13 cellular contexts compared by ENCODE assay signal in the genomic region with DNA sequence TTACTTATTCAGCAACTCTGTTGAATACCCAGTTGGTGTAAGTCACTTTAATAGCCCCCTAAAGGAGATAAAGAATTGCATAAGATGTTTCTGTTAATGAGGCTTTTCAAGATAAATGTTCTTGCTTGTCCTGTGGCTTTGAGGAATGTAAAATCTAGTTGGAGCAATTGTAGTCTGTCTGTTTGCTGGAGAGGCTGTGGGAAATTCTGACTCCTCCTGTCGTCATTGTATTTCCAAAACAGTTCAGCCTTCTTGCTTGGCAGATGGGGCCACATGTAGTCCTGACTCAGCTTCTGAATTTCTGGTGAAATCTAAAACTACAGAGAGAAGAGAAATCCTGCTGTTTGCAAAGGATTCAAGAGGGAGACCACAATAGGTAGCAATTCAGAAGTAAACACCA.
DNase-seq lines count a peak whose midpoint lies in the region; ATAC-seq and TF ChIP-seq lines count a peak whose summit lies in the region.
"Had no signal": no experiment of that assay in that cellular context is flagged by ENCODE, and none has a peak within 500 bp of the region (broad histone marks: within the 10 kb centered on the region; RNA-seq: fewer than 3 reads in every experiment).

No MANE protein-coding gene starts in this region.

- no peak overlapping the region for H3K4me2 ChIP-seq in fibroblast of lung (ENCODE audit: extremely low read depth, insufficient read depth, low read length)

- in situ Hi-C loops in transverse colon (cut with MboI; ENCODE audit: low pct_ligation_motif_present in 1 of 4, low pct_unique_long_range_greater_than_20kb in 1 of 4, low sequenced_read_pairs in 3 of 4) = no loop called here

- 52 to 67% methylated on average over 1 of the region's 1 CpG for WGBS in transverse colon (ENCODE audit: low coverage in 1 of 2), 2 donors

- H3K79me2 ChIP-seq in fibroblast of lung (ENCODE audit: control insufficient read depth, insufficient read depth, low read length) = no peaks in the 10 kb centered on the region

- ATAC-seq in omental fat pad (ENCODE audit: low FRiP score) = no peak
- no peak for ATAC-seq in HG02759 (IDR thresholded peaks at IDR 0.05; ENCODE audit: unreplicated experiment)
- ATAC-seq in GM21360 (IDR thresholded peaks at IDR 0.05; ENCODE audit: unreplicated experiment) = no peak

- H3K27ac ChIP-seq in fibroblast of lung (ENCODE audit: insufficient read depth, low read length) (no peak overlapping the region), transverse colon (no peak overlapping the region)
- H3K27ac ChIP-seq: adrenal gland had no signal

- DNase-seq in GM04503 (ENCODE audit: low read depth) (peak; percentile 7), RPMI7951 (ENCODE audit: low read depth) (peak; percentile 13), fibroblast of lung (ENCODE audit: low read depth in 2 of 2) (peak; percentile 3 to 50), midbrain (lab: John Stamatoyannopoulos, UW) (peak; percentile 8), transverse colon (no peak), omental fat pad (ENCODE audit: low spot score) (no peak)
- DNase-seq: activated CD4-positive, alpha-beta T cell treated with anti-CD3 and anti-CD28 coated beads, Interleukin-2, amount 50 U/mL, for 48 hours; NCI-H2029 treated with DMSO at 0.1 percent for 48 hours; NCI-H526 had no signal

- TF ChIP-seq CTCF in fibroblast of lung (conservative IDR thresholded peaks at IDR 0.05 in 1 of 2, IDR thresholded peaks at IDR 0.05 in 1 of 2; ENCODE audit: low read depth in 1 of 2, low read length in 2 of 2) (no peak), transverse colon (IDR thresholded peaks at IDR 0.05) (no peak), omental fat pad (IDR thresholded peaks at IDR 0.05) (no peak)

- no peak for TF ChIP-seq POLR2A in transverse colon (IDR thresholded peaks at IDR 0.05)

- H3K4me3 ChIP-seq in fibroblast of lung (replicated peaks in 1 of 4; ENCODE audit: control extremely low read depth in 1 of 4, insufficient read depth in 1 of 4, low read depth in 3 of 4, low read length in 4 of 4) (no peak overlapping the region), transverse colon (no peak overlapping the region)
- H3K4me3 ChIP-seq: adrenal gland, lung had no signal

- H2AFZ ChIP-seq in fibroblast of lung (ENCODE audit: low read length) = no peak overlapping the region

- TF ChIP-seq EP300 in transverse colon (IDR thresholded peaks at IDR 0.05; ENCODE audit: low read depth) = no peak

- no peaks in the 10 kb centered on the region for H3K36me3 ChIP-seq in fibroblast of lung (ENCODE audit: control insufficient read depth, insufficient read depth, low read length)
- no peaks in the 10 kb centered on the region for H3K36me3 ChIP-seq in transverse colon
- H3K36me3 ChIP-seq: adrenal gland had no signal

- no peaks in the 10 kb centered on the region for H4K20me1 ChIP-seq in fibroblast of lung (ENCODE audit: control insufficient read depth, extremely low read depth, insufficient read depth, low read length)

- H3K9ac ChIP-seq in fibroblast of lung (ENCODE audit: insufficient read depth, low read length) = no peak overlapping the region

- H3K4me1 ChIP-seq in fibroblast of lung (ENCODE audit: control insufficient read depth, extremely low read depth, insufficient read depth, low read length) (no peaks in the 10 kb centered on the region), transverse colon (no peaks in the 10 kb centered on the region)
- H3K4me1 ChIP-seq: adrenal gland had no signal

- H3K9me3 ChIP-seq in fibroblast of lung (ENCODE audit: control insufficient read depth, insufficient read depth, low read depth, low read length) (no peaks in the 10 kb centered on the region), transverse colon (no peaks in the 10 kb centered on the region)
- H3K9me3 ChIP-seq: adrenal gland had no signal

- intact Hi-C loops in transverse colon (cut with DNase I; ENCODE audit: low total_unique reads) = no loop called here

- H3K27me3 ChIP-seq in fibroblast of lung (ENCODE audit: control insufficient read depth, insufficient read depth, low read length) (no peaks in the 10 kb centered on the region), transverse colon (no peaks in the 10 kb centered on the region)
- H3K27me3 ChIP-seq: adrenal gland had no signal

Comparison
In these comparisons a context has a peak if more than half of its experiments do, and no peak if none do; other contexts are left out.
1. DNase-seq: peak in GM04503 (single experiment), RPMI7951 (single experiment), fibroblast of lung (2 of 2) and midbrain (single experiment); none in transverse colon (single experiment) and omental fat pad (single experiment).